Comparison of ENCODE assay signal across 1 cellular context in genomic region chr10:27022048-27022447, GRCh38.
TF ChIP-seq lines count a peak whose summit lies in the region.

No MANE protein-coding gene starts in this region.

TF ChIP-seq in GM12891, 5 proteins besides CTCF, POLR2A, EP300 and RAD21:
- TF ChIP-seq TAF1 (IDR thresholded peaks at IDR 0.05; ENCODE audit: low read depth, low read length) (no peak), POU2F2 (IDR thresholded peaks at IDR 0.05; ENCODE audit: low read depth, low read length) (no peak), POLR2AphosphoS5 (IDR thresholded peaks at IDR 0.05; ENCODE audit: low read depth, low read length) (no peak), PAX5 (IDR thresholded peaks at IDR 0.05; ENCODE audit: insufficient read depth, low read length, severe bottlenecking) (no peak), SPI1 (IDR thresholded peaks at IDR 0.05; ENCODE audit: low read depth, low read length) (no peak)
